In the genomic region with DNA sequence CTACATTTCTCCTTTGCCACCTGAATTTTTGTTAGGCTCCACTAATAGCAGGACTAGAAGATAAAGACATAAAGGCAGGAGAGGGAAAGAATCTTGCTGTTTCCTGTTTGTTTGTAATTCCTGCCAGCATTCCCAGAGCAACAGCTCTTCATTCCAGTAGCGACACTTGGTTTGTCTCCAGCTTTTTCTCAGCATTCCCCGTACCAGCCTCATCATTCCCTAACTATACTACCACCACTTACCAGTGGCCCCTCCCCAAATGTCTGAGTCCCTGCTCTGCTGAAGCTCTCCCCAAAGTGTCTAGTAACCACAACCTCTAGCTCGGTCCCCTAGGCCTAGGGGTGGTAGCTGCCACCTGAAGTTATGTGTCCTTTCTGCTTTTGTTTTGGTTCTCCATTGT, we compare ENCODE assay signal across 19 cellular contexts. TPM values are rescaled to one million over a fixed set of nuclear protein-coding genes. Genes with fewer than 3 reads are reported as not detected.
DNase-seq lines count a peak whose midpoint lies in the region; TF ChIP-seq lines count a peak whose summit lies in the region.
"Had no signal": no experiment of that assay in that cellular context is flagged by ENCODE, and none has a peak within 500 bp of the region (broad histone marks: within the 10 kb centered on the region; RNA-seq: fewer than 3 reads in every experiment).

No MANE protein-coding gene starts in this region.

- DNase-seq in GM03348 (ENCODE audit: low spot score) (peak; percentile 3), amniotic epithelial cell (ENCODE audit: low read depth) (peak; percentile 15), iPS-NIHi11 (ENCODE audit: low spot score) (peak; percentile 17), trophoblast cell (peak; percentile 46 to 62), stomach (no peak), DMS114 treated with DMSO at 0.1 percent for 48 hours (lab: John Stamatoyannopoulos, UW; ENCODE audit: unreplicated experiment) (no peak)
- DNase-seq in T-helper 2 cell treated with Interferon-gamma antibody and Interleukin-4, amounts not matched to agents 5 μg/mL and 100 μg/mL, for 36 hours (ENCODE audit: low spot score), result no peak
- DNase-seq: ACHN; BE2C; CD4-positive, alpha-beta memory T cell; DMS79 treated with DMSO at 0.1 percent for 48 hours; GDM1; NCI-H1048; NCI-H146; NCI-H2081; NCI-H510A; NCI-H82; PC-9 had no signal

- H3K4me2 ChIP-seq in trophoblast cell (ENCODE audit: low read length), result peak overlapping the region; percentile 11
- H3K4me2 ChIP-seq: PC-9 had no signal

- H3K79me1 ChIP-seq in trophoblast cell (ENCODE audit: low read length), result no peaks in the 10 kb centered on the region

- intact Hi-C loops in stomach (cut with DNase I; ENCODE audit: low total_unique reads), result no loop called here

- H4K91ac ChIP-seq in trophoblast cell (ENCODE audit: low read depth, low read length), result no peak overlapping the region

- H3K18ac ChIP-seq in trophoblast cell (ENCODE audit: low read length), result no peak overlapping the region

- peaks cover 7% of the 10 kb centered on the region for H3K27me3 Mint-ChIP-seq in T-helper 2 cell treated with Interferon-gamma antibody and Interleukin-4, amounts not matched to agents 5 μg/mL and 100 μg/mL, for 36 hours (ENCODE audit: low read depth)
- H3K27me3 Mint-ChIP-seq: CD4-positive, alpha-beta memory T cell had no signal

- no peak overlapping the region for H4K12ac ChIP-seq in trophoblast cell (ENCODE audit: low read depth, low read length)

- no peak overlapping the region for H2AFZ ChIP-seq in trophoblast cell (ENCODE audit: insufficient read depth, low read length, poor library complexity)
- H2AFZ ChIP-seq: PC-9 had no signal

- TF ChIP-seq EP300 in stomach (IDR thresholded peaks at IDR 0.05), result no peak

- H2AK5ac ChIP-seq in trophoblast cell (ENCODE audit: low read length), result no peak overlapping the region

- H3K4me3 Mint-ChIP-seq in T-helper 2 cell treated with Interferon-gamma antibody and Interleukin-4, amounts not matched to agents 5 μg/mL and 100 μg/mL, for 36 hours, result no peak overlapping the region
- H3K4me3 Mint-ChIP-seq: CD4-positive, alpha-beta memory T cell had no signal

- peaks cover 15% of the 10 kb centered on the region for H3K36me3 Mint-ChIP-seq in T-helper 2 cell treated with Interferon-gamma antibody and Interleukin-4, amounts not matched to agents 5 μg/mL and 100 μg/mL, for 36 hours (ENCODE audit: low read depth)

- TF ChIP-seq POLR2A in stomach (IDR thresholded peaks at IDR 0.05), result no peak

- H3K4me3 ChIP-seq in trophoblast cell (ENCODE audit: low read depth, low read length) (no peak overlapping the region), stomach (no peak overlapping the region)
- H3K4me3 ChIP-seq: PC-9, SJSA1 had no signal

- H3K4ac ChIP-seq in trophoblast cell (ENCODE audit: low read depth, low read length), result no peak overlapping the region

- H2BK12ac ChIP-seq in trophoblast cell (ENCODE audit: low read length), result no peak overlapping the region

- H3K14ac ChIP-seq in trophoblast cell (ENCODE audit: low read length), result no peak overlapping the region

- no peaks in the 10 kb centered on the region for H3K9me3 Mint-ChIP-seq in T-helper 2 cell treated with Interferon-gamma antibody and Interleukin-4, amounts not matched to agents 5 μg/mL and 100 μg/mL, for 36 hours
- H3K9me3 Mint-ChIP-seq: CD4-positive, alpha-beta memory T cell had no signal

- TF ChIP-seq CTCF in stomach (IDR thresholded peaks at IDR 0.05), result no peak

- no CpG with 5 or more reads among the region's 3 CpGs for WGBS in trophoblast cell (ENCODE audit: extremely low coverage, insufficient coverage, insufficient read length)
- 72 to 92% (median 75%) methylated on average over 3 of the region's 3 CpGs for WGBS in stomach, 5 donors

- H3K27ac ChIP-seq in trophoblast cell (ENCODE audit: low read depth, low read length), result no peak overlapping the region
- H3K27ac ChIP-seq in stomach, result no peak overlapping the region
- H3K27ac ChIP-seq: PC-9, SJSA1 had no signal

- H3K27ac Mint-ChIP-seq in T-helper 2 cell treated with Interferon-gamma antibody and Interleukin-4, amounts not matched to agents 5 μg/mL and 100 μg/mL, for 36 hours, result no peak overlapping the region
- H3K27ac Mint-ChIP-seq: CD4-positive, alpha-beta memory T cell had no signal

- H3K36me3 ChIP-seq in trophoblast cell (ENCODE audit: control insufficient read depth in 1 of 2, insufficient read depth in 2 of 2, low read length in 2 of 2) (no peaks in the 10 kb centered on the region), stomach (peaks cover 0 to 17% (median 7%) of the 10 kb centered on the region in 4 donors)
- H3K36me3 ChIP-seq: BE2C had no signal

- no peaks in the 10 kb centered on the region for H3K79me2 ChIP-seq in trophoblast cell (ENCODE audit: control insufficient read depth, insufficient read depth, low read length, poor library complexity)

- H2BK120ac ChIP-seq in trophoblast cell (ENCODE audit: insufficient read depth, low read length, poor library complexity), result no peak overlapping the region

- H3K23ac ChIP-seq in trophoblast cell (ENCODE audit: low read length), result no peak overlapping the region

- no peak overlapping the region for H3K9ac ChIP-seq in trophoblast cell (ENCODE audit: low read length)

- peaks cover 0 to 2% of the 10 kb centered on the region in 2 experiments for H3K4me1 ChIP-seq in trophoblast cell (ENCODE audit: control insufficient read depth in 1 of 2, insufficient read depth in 2 of 2, low read length in 2 of 2)
- no peaks in the 10 kb centered on the region for H3K4me1 ChIP-seq in stomach
- H3K4me1 ChIP-seq: BE2C, SJSA1 had no signal

- H3K27me3 ChIP-seq in trophoblast cell (ENCODE audit: insufficient read depth, low read length), result no peaks in the 10 kb centered on the region
- H3K27me3 ChIP-seq in stomach, result no peaks in the 10 kb centered on the region
- H3K27me3 ChIP-seq: BE2C, SJSA1 had no signal

- no peak overlapping the region for H4K8ac ChIP-seq in trophoblast cell (ENCODE audit: low read depth, low read length)

- H2BK5ac ChIP-seq in trophoblast cell (ENCODE audit: low read depth, low read length, poor library complexity), result no peak overlapping the region

- peaks cover 3% of the 10 kb centered on the region for H3K4me1 Mint-ChIP-seq in T-helper 2 cell treated with Interferon-gamma antibody and Interleukin-4, amounts not matched to agents 5 μg/mL and 100 μg/mL, for 36 hours (ENCODE audit: low read depth)
- H3K4me1 Mint-ChIP-seq: CD4-positive, alpha-beta memory T cell had no signal

- no peaks in the 10 kb centered on the region for H3K9me3 ChIP-seq in trophoblast cell (ENCODE audit: insufficient read depth, low read depth, low read length)
- H3K9me3 ChIP-seq in stomach, result no peaks in the 10 kb centered on the region
- H3K9me3 ChIP-seq: BE2C, SJSA1 had no signal

RNA-seq across cellular contexts. Expression of a gene that starts 18.6 kb away (rescaled TPM):
- polyA plus RNA-seq in trophoblast cell (2013), result 23.2 and 25.2 TPM in 2 replicates
- total RNA-seq in stomach, result 10 to 100 TPM in 2 of 5 donors, 1 to 10 TPM in 2, not detected in 1; 1.8 to 22.2 (median 8.7) TPM
- polyA plus RNA-seq in stomach, result 10 to 100 TPM; 15.8 to 19.9 (median 18.3) TPM

Comparison
In these comparisons a context has a peak if more than half of its experiments do, and no peak if none do; other contexts are left out.
1. DNase-seq: peak in GM03348 (single experiment), amniotic epithelial cell (single experiment), iPS-NIHi11 (single experiment) and trophoblast cell (2 of 2); none in stomach (single experiment), T-helper 2 cell treated with Interferon-gamma antibody and Interleukin-4, amounts not matched to agents 5 μg/mL and 100 μg/mL, for 36 hours (single experiment) and DMS114 treated with DMSO at 0.1 percent for 48 hours (single experiment).